Comparison of ENCODE assay signal across 2 cellular contexts in the genomic region with DNA sequence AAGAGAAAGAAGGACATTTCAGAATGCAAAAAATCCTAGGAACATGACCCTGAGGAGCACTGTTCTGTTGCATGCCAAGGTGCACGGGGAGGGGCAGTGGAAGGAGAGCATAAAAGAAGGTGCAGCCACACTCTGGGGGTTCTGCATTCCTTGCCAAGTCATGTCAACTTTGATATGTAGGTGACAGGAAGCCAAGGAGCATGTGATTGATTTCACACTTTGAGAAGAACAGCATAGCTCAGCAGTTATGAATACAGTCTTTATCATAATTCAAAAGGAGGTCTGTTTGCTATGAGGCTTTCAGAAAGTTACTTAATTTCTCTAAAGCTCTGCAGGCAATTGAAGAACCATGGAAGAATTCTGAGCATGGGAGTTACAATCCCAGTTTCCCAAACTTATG.
TF ChIP-seq lines count a peak whose summit lies in the region.

No MANE protein-coding gene starts in this region.

TF ChIP-seq in IMR-90, 13 proteins besides CTCF, POLR2A, EP300 and RAD21:
- TF ChIP-seq MAFK (IDR thresholded peaks at IDR 0.05; ENCODE audit: low read depth, low read length) (peak; percentile 57), MAZ (IDR thresholded peaks at IDR 0.05; ENCODE audit: borderline replicate concordance, low read depth, low read length) (no peak), FOS (IDR thresholded peaks at IDR 0.05; ENCODE audit: low read depth, low read length) (no peak), SMC3 (IDR thresholded peaks at IDR 0.05; ENCODE audit: low read depth, low read length) (no peak), RCOR1 (IDR thresholded peaks at IDR 0.05; ENCODE audit: insufficient replicate concordance, low read length) (no peak)

TF ChIP-seq in K562, 482 proteins besides CTCF, POLR2A, EP300 and RAD21:
- TF ChIP-seq, protein P1, sequence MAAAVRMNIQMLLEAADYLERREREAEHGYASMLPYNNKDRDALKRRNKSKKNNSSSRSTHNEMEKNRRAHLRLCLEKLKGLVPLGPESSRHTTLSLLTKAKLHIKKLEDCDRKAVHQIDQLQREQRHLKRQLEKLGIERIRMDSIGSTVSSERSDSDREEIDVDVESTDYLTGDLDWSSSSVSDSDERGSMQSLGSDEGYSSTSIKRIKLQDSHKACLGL (CRISPR knock-in tag; IDR thresholded peaks at IDR 0.05; ENCODE audit: borderline replicate concordance, poor library complexity, severe bottlenecking), result no peak
- no peak for TF ChIP-seq TAF7 (tag; IDR thresholded peaks at IDR 0.05)
- TF ChIP-seq ZNF316 (IDR thresholded peaks at IDR 0.05), result peak; percentile 50
- no peak for TF ChIP-seq JUNB (CRISPR knock-in tag; conservative IDR thresholded peaks at IDR 0.05)
- TF ChIP-seq MECOM (CRISPR knock-in tag; IDR thresholded peaks at IDR 0.05), result no peak
- TF ChIP-seq YY1 (IDR thresholded peaks at IDR 0.05; ENCODE audit: borderline replicate concordance in 1 of 3, control insufficient read depth in 1 of 3, extremely low read depth in 1 of 3, insufficient read depth in 3 of 3, insufficient read length in 1 of 3, insufficient replicate concordance in 2 of 3, low read depth in 1 of 3, low read length in 2 of 3), result no peak
- peak; percentile 18 for TF ChIP-seq MEIS2 (IDR thresholded peaks at IDR 0.05; ENCODE audit: partially characterized antibody)
- no peak for TF ChIP-seq GATA2 (CRISPR knock-in tag; IDR thresholded peaks at IDR 0.05)
- TF ChIP-seq KDM2B (CRISPR knock-in tag; IDR thresholded peaks at IDR 0.05), result no peak
- no peak for TF ChIP-seq RBM25 (IDR thresholded peaks at IDR 0.05; ENCODE audit: low read depth, low read length, severe bottlenecking)
- 0 out of 2 replicates have a peak, but pooled peaks have one; percentile 7 for TF ChIP-seq MAFK (IDR thresholded peaks at IDR 0.05; ENCODE audit: low read length)
- TF ChIP-seq HDGF (IDR thresholded peaks at IDR 0.05), result no peak
